ENCODE assay signal across 8 cellular contexts in genomic region chr17:80195671-80196529, GRCh38. TPM values are rescaled to one million over a fixed set of nuclear protein-coding genes. Genes with fewer than 3 reads are reported as not detected.
DNase-seq lines count a peak whose midpoint lies in the region; FAIRE-seq and TF ChIP-seq lines count a peak whose summit lies in the region.

No MANE protein-coding gene starts in this region.

- no peak overlapping the region for H3K4me3 ChIP-seq in MG63

- peaks cover 1% of the 10 kb centered on the region for H3K9me3 Mint-ChIP-seq in glutamatergic neuron (ENCODE audit: unreplicated experiment)

- no peaks in the 10 kb centered on the region for H3K36me3 ChIP-seq in MG63

- H3K27me3 Mint-ChIP-seq in glutamatergic neuron (ENCODE audit: unreplicated experiment) = peaks cover 8% of the 10 kb centered on the region

- no peaks in the 10 kb centered on the region for H3K27me3 ChIP-seq in MG63

- TF ChIP-seq CTCF in D721Med (IDR thresholded peaks at IDR 0.05; ENCODE audit: insufficient read depth, missing control alignments) = peak; percentile 94
- TF ChIP-seq CTCF in glutamatergic neuron (IDR thresholded peaks at IDR 0.05; ENCODE audit: partially characterized antibody, unreplicated experiment) = peak; percentile 100

- no peak for DNase-seq in D721Med (ENCODE audit: insufficient read length, low spot score)
- peak; percentile 52 for DNase-seq in NAMALWA (ENCODE audit: low spot score)
- peak; percentile 70 to 72 for DNase-seq in activated T-cell treated with anti-CD3 and anti-CD28 coated beads, Interleukin-2, amount 50 U/mL, for 48 hours
- no peak for DNase-seq in glutamatergic neuron
- DNase-seq in stimulated activated CD4-positive, alpha-beta T cell treated with anti-CD3 and anti-CD28 coated beads, TNF-alpha, amount 100 ng/mL, for 24 hours (ENCODE audit: low read depth in 3 of 3) = peak; percentile 34 to 47 (median 44)
- DNase-seq in MG63 = no peak
- DNase-seq in NCI-H226 = no peak
- DNase-seq in midbrain (lab: John Stamatoyannopoulos, UW) = no peak

- H3K27ac Mint-ChIP-seq in glutamatergic neuron (ENCODE audit: unreplicated experiment) = no peak overlapping the region

- H3K4me3 Mint-ChIP-seq in glutamatergic neuron (ENCODE audit: unreplicated experiment) = no peak overlapping the region

- H3K4me1 Mint-ChIP-seq in glutamatergic neuron (ENCODE audit: low read depth, unreplicated experiment) = peaks cover 9% of the 10 kb centered on the region

- no peaks in the 10 kb centered on the region for H3K36me3 Mint-ChIP-seq in glutamatergic neuron (ENCODE audit: unreplicated experiment)

- FAIRE-seq in D721Med (lab: Jason Lieb, UNC) = no peak

- H3K9me3 ChIP-seq in MG63 = peaks cover 3% of the 10 kb centered on the region; the same call in 1 of the 2 replicates

RNA-seq across cellular contexts. Expression of gene SGSH, which starts 24.2 kb away (rescaled TPM):
- 17.3 TPM for total RNA-seq in glutamatergic neuron (ENCODE audit: unreplicated experiment)
- 18.7 and 23.6 TPM in 2 replicates for total RNA-seq in MG63 (2014; rRNA removed; shearing (Covaris generic); ENCODE audit: low replicate concordance)

RNA-seq across cellular contexts. Expression of gene SLC26A11, which starts 24.3 kb away (rescaled TPM):
- 15.9 TPM for total RNA-seq in glutamatergic neuron (ENCODE audit: unreplicated experiment)
- total RNA-seq in MG63 (2014; rRNA removed; shearing (Covaris generic); ENCODE audit: low replicate concordance) = 1.9 and 7.3 TPM in 2 replicates

RNA-seq across cellular contexts. Expression of gene CARD14, which starts 26.1 kb away (rescaled TPM):
- total RNA-seq in glutamatergic neuron (ENCODE audit: unreplicated experiment) = 1.1 TPM
- total RNA-seq in MG63 (2014; rRNA removed; shearing (Covaris generic); ENCODE audit: low replicate concordance) = 0.10 TPM in 1 of 2 replicates, not detected in the other

RNA-seq across cellular contexts. Expression of gene EIF4A3, which starts 49.0 kb away (rescaled TPM):
- 110 TPM for total RNA-seq in glutamatergic neuron (ENCODE audit: unreplicated experiment)
- 215 and 235 TPM in 2 replicates for total RNA-seq in MG63 (2014; rRNA removed; shearing (Covaris generic); ENCODE audit: low replicate concordance)

Comparison
In these comparisons a context has a peak if more than half of its experiments do, and no peak if none do; other contexts are left out.
1. DNase-seq: peak in NAMALWA (single experiment), activated T-cell treated with anti-CD3 and anti-CD28 coated beads, Interleukin-2, amount 50 U/mL, for 48 hours (2 of 2) and stimulated activated CD4-positive, alpha-beta T cell treated with anti-CD3 and anti-CD28 coated beads, TNF-alpha, amount 100 ng/mL, for 24 hours (3 of 3); none in D721Med (single experiment), glutamatergic neuron (single experiment), MG63 (single experiment), NCI-H226 (single experiment) and midbrain (single experiment).